8 cellular contexts compared by ENCODE assay signal in genomic region chr2:111209045-111209514, GRCh38.
DNase-seq lines count a peak whose midpoint lies in the region; ATAC-seq, FAIRE-seq and TF ChIP-seq lines count a peak whose summit lies in the region.

No MANE protein-coding gene starts in this region.

- CTCF ChIA-PET in GM12878 (lab: Yijun Ruan, JAX), result interaction anchor here (0.8 to 2.2 kb wide), 9 partner anchors 10 to 461 kb away, joined by 3 to 28 read pairs (median 5); no protein-coding TSS in a partner anchor

- peak; percentile 82 for ATAC-seq in GM21367 (IDR thresholded peaks at IDR 0.05; ENCODE audit: unreplicated experiment)
- ATAC-seq in HG03521 (IDR thresholded peaks at IDR 0.05; ENCODE audit: unreplicated experiment), result peak; percentile 71
- peak; percentile 95 for ATAC-seq in GM12878
- ATAC-seq in psoas muscle, result no peak

- no peaks in the 10 kb centered on the region for H3K79me2 ChIP-seq in GM12878 (ENCODE audit: control insufficient read depth, insufficient read depth, low read length)

- no peak overlapping the region for H3K4me3 ChIP-seq in GM12878
- no peak overlapping the region for H3K4me3 ChIP-seq in psoas muscle

- no peaks in the 10 kb centered on the region for H3K27me3 ChIP-seq in GM12878 (replicated peaks in 1 of 2; ENCODE audit: control insufficient read depth in 2 of 2, insufficient read depth in 2 of 2, low read length in 1 of 2)
- no peaks in the 10 kb centered on the region for H3K27me3 ChIP-seq in psoas muscle (ENCODE audit: insufficient read depth in 3 of 3, low read length in 2 of 3)

- H3K9me3 ChIP-seq in GM12878 (replicated peaks; ENCODE audit: control insufficient read depth, insufficient read depth, low read length) (peaks cover 4% of the 10 kb centered on the region), psoas muscle (peaks cover 11% of the 10 kb centered on the region)

- in situ Hi-C loops in GM12878 (cut with MboI), result loop anchor here (25.0 kb wide), 1 partner anchor 347 kb away; no protein-coding TSS in a partner anchor

- TF ChIP-seq POLR2A in GM12878 (IDR thresholded peaks at IDR 0.05; ENCODE audit: low read depth, low read length), result no peak

- intact Hi-C loops in GM12878 (cut with micrococcal nuclease; ENCODE audit: unreplicated experiment) (loop anchor here (1.0 to 2.0 kb wide), 3 partner anchors 10 to 30 kb away; no protein-coding TSS in a partner anchor), psoas muscle (cut with DNase I) (no loop called here)

- 0 out of 2 replicates have a peak, but pooled peaks have one; percentile 1 for TF ChIP-seq RAD21 in GM12878 (IDR thresholded peaks at IDR 0.05; ENCODE audit: insufficient read depth, low read depth, low read length)

- TF ChIP-seq CTCF in GM12878 (IDR thresholded peaks at IDR 0.05 in 2 of 3, conservative IDR thresholded peaks at IDR 0.05 in 1 of 3; ENCODE audit: control insufficient read depth in 2 of 3, extremely low read depth in 1 of 3, insufficient read depth in 1 of 3, low read depth in 3 of 3, low read length in 3 of 3) (no peak), psoas muscle (IDR thresholded peaks at IDR 0.05) (no peak)

- peak; percentile 72 for DNase-seq in ELR (ENCODE audit: low read depth)
- DNase-seq in GM12878 (ENCODE audit: low read depth, low spot score), result peak; percentile 97
- DNase-seq in DMS79 (lab: John Stamatoyannopoulos, UW), result no peak
- DNase-seq in HTR-8/SVneo (ENCODE audit: insufficient read length, low spot score), result no peak
- no peak for DNase-seq in psoas muscle
- DNase-seq in hippocampal formation (lab: John Stamatoyannopoulos, UW), result no peak

- H3K4me1 ChIP-seq in GM12878 (ENCODE audit: control insufficient read depth, insufficient read depth, low read length) (peaks cover 7% of the 10 kb centered on the region), psoas muscle (no peaks in the 10 kb centered on the region)

- no TSS peak for BruUV-seq in GM12878 (replicated peaks; lab: Mats Ljungman, UMichigan)

- WGBS in GM12878 (ENCODE audit: insufficient coverage, insufficient replicate concordance, low lambda C conversion rate, missing lambda C conversion rate), result 0% methylated on average over 1 of the region's 1 CpG
- 86 to 94% (median 94%) methylated on average over 1 of the region's 1 CpG for WGBS in psoas muscle, 3 donors

- no peak overlapping the region for H3K27ac ChIP-seq in GM12878 (ENCODE audit: control insufficient read depth, insufficient read depth)
- H3K27ac ChIP-seq in psoas muscle, result no peak overlapping the region

- peak; percentile 95 to 97 for TF ChIP-seq EP300 in GM12878 (IDR thresholded peaks at IDR 0.05; ENCODE audit: borderline replicate concordance in 1 of 2, control insufficient read depth in 1 of 2, low read depth in 2 of 2, low read length in 2 of 2)

- H3K36me3 ChIP-seq in GM12878 (ENCODE audit: control insufficient read depth in 2 of 2, insufficient read depth in 2 of 2, low read length in 1 of 2) (no peaks in the 10 kb centered on the region), psoas muscle (ENCODE audit: insufficient read depth in 1 of 2, low read depth in 1 of 2) (no peaks in the 10 kb centered on the region)

- no peak overlapping the region for H2AFZ ChIP-seq in GM12878 (ENCODE audit: control insufficient read depth, low read depth, low read length)

- RAD21 ChIA-PET in GM12878 (lab: Charles Lee; ENCODE audit: unreplicated experiment), result interaction anchor here (0.7 to 3.5 kb wide), 20 partner anchors 10 to 533 kb away, joined by 3 to 139 read pairs (median 6); partner anchors contain the start of genes BCL2L11 and BUB1

- POLR2A ChIA-PET in GM12878 (lab: Charles Lee), result interaction anchor here (1.0 to 2.2 kb wide), 9 partner anchors 9 to 88 kb away, joined by 3 to 39 read pairs (median 8); partner anchors contain the start of gene BCL2L11

- no peak overlapping the region for H3K9ac ChIP-seq in GM12878 (ENCODE audit: control insufficient read depth, insufficient read depth, low read length)

- no peaks in the 10 kb centered on the region for H4K20me1 ChIP-seq in GM12878 (ENCODE audit: control insufficient read depth, insufficient read depth)

- peak; percentile 90 for FAIRE-seq in GM12878 (lab: Jason Lieb, UNC)
- FAIRE-seq in HTR-8/SVneo (lab: Jason Lieb, UNC), result no peak

- no peak overlapping the region for H3K4me2 ChIP-seq in GM12878 (ENCODE audit: control insufficient read depth, insufficient read depth)

- SMC1A ChIA-PET in GM12878 (lab: Charles Lee; ENCODE audit: uncharacterized antibody, unreplicated experiment), result interaction anchor here (0.5 to 3.5 kb wide), 23 partner anchors 10 to 488 kb away, joined by 3 to 113 read pairs (median 4); no protein-coding TSS in a partner anchor

TF ChIP-seq in GM12878, 131 proteins besides CTCF, POLR2A, EP300 and RAD21 (continues in another document):
- TF ChIP-seq RBBP5 (conservative IDR thresholded peaks at IDR 0.05), result no peak
- no peak for TF ChIP-seq HDGF (IDR thresholded peaks at IDR 0.05)
- TF ChIP-seq, protein P1, sequence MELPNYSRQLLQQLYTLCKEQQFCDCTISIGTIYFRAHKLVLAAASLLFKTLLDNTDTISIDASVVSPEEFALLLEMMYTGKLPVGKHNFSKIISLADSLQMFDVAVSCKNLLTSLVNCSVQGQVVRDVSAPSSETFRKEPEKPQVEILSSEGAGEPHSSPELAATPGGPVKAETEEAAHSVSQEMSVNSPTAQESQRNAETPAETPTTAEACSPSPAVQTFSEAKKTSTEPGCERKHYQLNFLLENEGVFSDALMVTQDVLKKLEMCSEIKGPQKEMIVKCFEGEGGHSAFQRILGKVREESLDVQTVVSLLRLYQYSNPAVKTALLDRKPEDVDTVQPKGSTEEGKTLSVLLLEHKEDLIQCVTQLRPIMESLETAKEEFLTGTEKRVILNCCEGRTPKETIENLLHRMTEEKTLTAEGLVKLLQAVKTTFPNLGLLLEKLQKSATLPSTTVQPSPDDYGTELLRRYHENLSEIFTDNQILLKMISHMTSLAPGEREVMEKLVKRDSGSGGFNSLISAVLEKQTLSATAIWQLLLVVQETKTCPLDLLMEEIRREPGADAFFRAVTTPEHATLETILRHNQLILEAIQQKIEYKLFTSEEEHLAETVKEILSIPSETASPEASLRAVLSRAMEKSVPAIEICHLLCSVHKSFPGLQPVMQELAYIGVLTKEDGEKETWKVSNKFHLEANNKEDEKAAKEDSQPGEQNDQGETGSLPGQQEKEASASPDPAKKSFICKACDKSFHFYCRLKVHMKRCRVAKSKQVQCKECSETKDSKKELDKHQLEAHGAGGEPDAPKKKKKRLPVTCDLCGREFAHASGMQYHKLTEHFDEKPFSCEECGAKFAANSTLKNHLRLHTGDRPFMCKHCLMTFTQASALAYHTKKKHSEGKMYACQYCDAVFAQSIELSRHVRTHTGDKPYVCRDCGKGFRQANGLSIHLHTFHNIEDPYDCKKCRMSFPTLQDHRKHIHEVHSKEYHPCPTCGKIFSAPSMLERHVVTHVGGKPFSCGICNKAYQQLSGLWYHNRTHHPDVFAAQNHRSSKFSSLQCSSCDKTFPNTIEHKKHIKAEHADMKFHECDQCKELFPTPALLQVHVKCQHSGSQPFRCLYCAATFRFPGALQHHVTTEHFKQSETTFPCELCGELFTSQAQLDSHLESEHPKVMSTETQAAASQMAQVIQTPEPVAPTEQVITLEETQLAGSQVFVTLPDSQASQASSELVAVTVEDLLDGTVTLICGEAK (IDR thresholded peaks at IDR 0.05; ENCODE audit: borderline replicate concordance), result no peak
- TF ChIP-seq NR2F1 (conservative IDR thresholded peaks at IDR 0.05), result peak; percentile 57; the same call in 1 of the 2 replicates
- TF ChIP-seq PBX3 (IDR thresholded peaks at IDR 0.05; ENCODE audit: insufficient replicate concordance, low read depth, low read length), result no peak
- no peak for TF ChIP-seq TAF1 (IDR thresholded peaks at IDR 0.05; ENCODE audit: borderline replicate concordance, low read depth, low read length)
- TF ChIP-seq ZSCAN29 (IDR thresholded peaks at IDR 0.05), result no peak
- no peak for TF ChIP-seq ZNF207 (IDR thresholded peaks at IDR 0.05; ENCODE audit: borderline replicate concordance)
- no peak for TF ChIP-seq MYB (IDR thresholded peaks at IDR 0.05; ENCODE audit: borderline replicate concordance, low read depth, low read length)
- TF ChIP-seq HDAC2 (IDR thresholded peaks at IDR 0.05), result no peak
- TF ChIP-seq, protein P2, sequence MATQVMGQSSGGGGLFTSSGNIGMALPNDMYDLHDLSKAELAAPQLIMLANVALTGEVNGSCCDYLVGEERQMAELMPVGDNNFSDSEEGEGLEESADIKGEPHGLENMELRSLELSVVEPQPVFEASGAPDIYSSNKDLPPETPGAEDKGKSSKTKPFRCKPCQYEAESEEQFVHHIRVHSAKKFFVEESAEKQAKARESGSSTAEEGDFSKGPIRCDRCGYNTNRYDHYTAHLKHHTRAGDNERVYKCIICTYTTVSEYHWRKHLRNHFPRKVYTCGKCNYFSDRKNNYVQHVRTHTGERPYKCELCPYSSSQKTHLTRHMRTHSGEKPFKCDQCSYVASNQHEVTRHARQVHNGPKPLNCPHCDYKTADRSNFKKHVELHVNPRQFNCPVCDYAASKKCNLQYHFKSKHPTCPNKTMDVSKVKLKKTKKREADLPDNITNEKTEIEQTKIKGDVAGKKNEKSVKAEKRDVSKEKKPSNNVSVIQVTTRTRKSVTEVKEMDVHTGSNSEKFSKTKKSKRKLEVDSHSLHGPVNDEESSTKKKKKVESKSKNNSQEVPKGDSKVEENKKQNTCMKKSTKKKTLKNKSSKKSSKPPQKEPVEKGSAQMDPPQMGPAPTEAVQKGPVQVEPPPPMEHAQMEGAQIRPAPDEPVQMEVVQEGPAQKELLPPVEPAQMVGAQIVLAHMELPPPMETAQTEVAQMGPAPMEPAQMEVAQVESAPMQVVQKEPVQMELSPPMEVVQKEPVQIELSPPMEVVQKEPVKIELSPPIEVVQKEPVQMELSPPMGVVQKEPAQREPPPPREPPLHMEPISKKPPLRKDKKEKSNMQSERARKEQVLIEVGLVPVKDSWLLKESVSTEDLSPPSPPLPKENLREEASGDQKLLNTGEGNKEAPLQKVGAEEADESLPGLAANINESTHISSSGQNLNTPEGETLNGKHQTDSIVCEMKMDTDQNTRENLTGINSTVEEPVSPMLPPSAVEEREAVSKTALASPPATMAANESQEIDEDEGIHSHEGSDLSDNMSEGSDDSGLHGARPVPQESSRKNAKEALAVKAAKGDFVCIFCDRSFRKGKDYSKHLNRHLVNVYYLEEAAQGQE (IDR thresholded peaks at IDR 0.05; ENCODE audit: low read depth, low read length), result no peak
- TF ChIP-seq EGR1 (IDR thresholded peaks at IDR 0.05; ENCODE audit: borderline replicate concordance in 1 of 2, low read depth in 2 of 2, low read length in 2 of 2), result no peak

Comparison
In these comparisons a context has a peak if more than half of its experiments do, and no peak if none do; other contexts are left out.
1. DNase-seq: peak in ELR (single experiment) and GM12878 (single experiment); none in DMS79 (single experiment), HTR-8/SVneo (single experiment), psoas muscle (0 of 2) and hippocampal formation (0 of 2).
2. ATAC-seq: peak in GM21367 (single experiment), HG03521 (single experiment) and GM12878 (single experiment); none in psoas muscle (0 of 4).